ENCODE assay signal across 21 cellular contexts in genomic region chr15:81030368-81030739, GRCh38. TPM values are rescaled to one million over a fixed set of nuclear protein-coding genes. Genes with fewer than 3 reads are reported as not detected.
DNase-seq lines count a peak whose midpoint lies in the region; ATAC-seq and TF ChIP-seq lines count a peak whose summit lies in the region.
"Had no signal": no experiment of that assay in that cellular context is flagged by ENCODE, and none has a peak within 500 bp of the region (broad histone marks: within the 10 kb centered on the region; RNA-seq: fewer than 3 reads in every experiment).

No MANE protein-coding gene starts in this region.

- peaks cover 51% of the 10 kb centered on the region for H3K4me1 Mint-ChIP-seq in endothelial cell (ENCODE audit: unreplicated experiment)
- H3K4me1 Mint-ChIP-seq in stimulated activated effector memory CD8-positive, alpha-beta T cell treated with anti-CD3 and anti-CD28 coated beads, Interleukin-12 subunit alpha, Interleukin-12 subunit beta, amount 100 ng/mL, for 72 hours, result peaks cover 35% of the 10 kb centered on the region
- H3K4me1 Mint-ChIP-seq in activated CD4-positive, alpha-beta T cell treated with anti-CD3 and anti-CD28 coated beads, Interleukin-2, amount 10 ng/mL, durations not matched to agents 24 days and 14 days, result peaks cover 17% of the 10 kb centered on the region

- no peaks in the 10 kb centered on the region for H3K9me3 Mint-ChIP-seq in endothelial cell (ENCODE audit: unreplicated experiment)
- H3K9me3 Mint-ChIP-seq in stimulated activated effector memory CD8-positive, alpha-beta T cell treated with anti-CD3 and anti-CD28 coated beads, Interleukin-12 subunit alpha, Interleukin-12 subunit beta, amount 100 ng/mL, for 72 hours, result peaks cover 12% of the 10 kb centered on the region
- peaks cover 25% of the 10 kb centered on the region for H3K9me3 Mint-ChIP-seq in activated CD4-positive, alpha-beta T cell treated with anti-CD3 and anti-CD28 coated beads, Interleukin-2, amount 10 ng/mL, durations not matched to agents 24 days and 14 days
- H3K9me3 Mint-ChIP-seq: CD4-positive, alpha-beta T cell had no signal

- no peak overlapping the region for H3K4me3 Mint-ChIP-seq in endothelial cell (ENCODE audit: unreplicated experiment)
- H3K4me3 Mint-ChIP-seq in stimulated activated effector memory CD8-positive, alpha-beta T cell treated with anti-CD3 and anti-CD28 coated beads, Interleukin-12 subunit alpha, Interleukin-12 subunit beta, amount 100 ng/mL, for 72 hours, result no peak overlapping the region
- no peak overlapping the region for H3K4me3 Mint-ChIP-seq in activated CD4-positive, alpha-beta T cell treated with anti-CD3 and anti-CD28 coated beads, Interleukin-2, amount 10 ng/mL, durations not matched to agents 24 days and 14 days
- H3K4me3 Mint-ChIP-seq: CD4-positive, alpha-beta T cell had no signal

- WGBS in thyroid gland, 2 donors, result 65 to 74% methylated on average over 3 of the region's 3 CpGs

- H3K27me3 Mint-ChIP-seq in endothelial cell (ENCODE audit: unreplicated experiment), result no peaks in the 10 kb centered on the region
- H3K27me3 Mint-ChIP-seq in activated CD4-positive, alpha-beta T cell treated with anti-CD3 and anti-CD28 coated beads, Interleukin-2, amount 10 ng/mL, durations not matched to agents 24 days and 14 days, result no peaks in the 10 kb centered on the region
- H3K27me3 Mint-ChIP-seq: CD4-positive, alpha-beta T cell; IgD-negative memory B cell had no signal

- no peaks in the 10 kb centered on the region for H3K27me3 ChIP-seq in thyroid gland
- H3K27me3 ChIP-seq: SJCRH30 had no signal

- ATAC-seq in stimulated activated effector memory CD8-positive, alpha-beta T cell treated with anti-CD3 and anti-CD28 coated beads, Interleukin-12 subunit alpha, Interleukin-12 subunit beta, amount 100 ng/mL, for 72 hours, result no peak
- ATAC-seq: PC-3 had no signal

- no peak overlapping the region for H3K27ac ChIP-seq in thyroid gland
- H3K27ac ChIP-seq: GM23248, SJCRH30 had no signal

- H3K4me1 ChIP-seq in thyroid gland, result no peaks in the 10 kb centered on the region
- H3K4me1 ChIP-seq: Caco-2, SJCRH30 had no signal

- no peaks in the 10 kb centered on the region for H3K36me3 ChIP-seq in thyroid gland
- H3K36me3 ChIP-seq: SJCRH30 had no signal

- H3K4me3 ChIP-seq in thyroid gland (replicated peaks in 1 of 3), result no peak overlapping the region
- H3K4me3 ChIP-seq: GM23248, SJCRH30 had no signal

- TF ChIP-seq POLR2A in thyroid gland (IDR thresholded peaks at IDR 0.05), result no peak

- no peaks in the 10 kb centered on the region for H3K9me3 ChIP-seq in thyroid gland
- H3K9me3 ChIP-seq: SJCRH30 had no signal

- H3K27ac Mint-ChIP-seq in endothelial cell (ENCODE audit: unreplicated experiment), result peak overlapping the region; percentile 80
- peak overlapping the region; percentile 30 for H3K27ac Mint-ChIP-seq in stimulated activated effector memory CD8-positive, alpha-beta T cell treated with anti-CD3 and anti-CD28 coated beads, Interleukin-12 subunit alpha, Interleukin-12 subunit beta, amount 100 ng/mL, for 72 hours
- no peak overlapping the region for H3K27ac Mint-ChIP-seq in activated CD4-positive, alpha-beta T cell treated with anti-CD3 and anti-CD28 coated beads, Interleukin-2, amount 10 ng/mL, durations not matched to agents 24 days and 14 days
- H3K27ac Mint-ChIP-seq: CD4-positive, alpha-beta T cell; IgD-negative memory B cell had no signal

- H3K36me3 Mint-ChIP-seq in endothelial cell (ENCODE audit: low read depth, unreplicated experiment), result peaks cover 7% of the 10 kb centered on the region
- H3K36me3 Mint-ChIP-seq in stimulated activated effector memory CD8-positive, alpha-beta T cell treated with anti-CD3 and anti-CD28 coated beads, Interleukin-12 subunit alpha, Interleukin-12 subunit beta, amount 100 ng/mL, for 72 hours, result no peaks in the 10 kb centered on the region
- peaks cover 5% of the 10 kb centered on the region for H3K36me3 Mint-ChIP-seq in activated CD4-positive, alpha-beta T cell treated with anti-CD3 and anti-CD28 coated beads, Interleukin-2, amount 10 ng/mL, durations not matched to agents 24 days and 14 days (ENCODE audit: low read depth)

- intact Hi-C loops in thyroid gland (cut with DNase I), result no loop called here
- intact Hi-C loops in activated CD4-positive, alpha-beta T cell treated with anti-CD3 and anti-CD28 coated beads, Interleukin-2, amount 10 ng/mL, durations not matched to agents 24 days and 14 days (cut with micrococcal nuclease), result no loop called here

- TF ChIP-seq CTCF in endothelial cell (IDR thresholded peaks at IDR 0.05; ENCODE audit: unreplicated experiment), result no peak
- no peak for TF ChIP-seq CTCF in thyroid gland (IDR thresholded peaks at IDR 0.05)
- TF ChIP-seq CTCF in GM10266 (IDR thresholded peaks at IDR 0.05; ENCODE audit: control insufficient read depth, insufficient read depth, low read depth, missing control alignments), result no peak

- peak; percentile 5 for DNase-seq in NOMO-1 treated with dmso at 0.1 percent for 144 hours (lab: John Stamatoyannopoulos, UW; ENCODE audit: unreplicated experiment)
- no peak for DNase-seq in NOMO-1 treated with DMSO at 0.1 percent for 48 hours (lab: John Stamatoyannopoulos, UW; ENCODE audit: unreplicated experiment)
- peak; percentile 64 for DNase-seq in MV-4-11 (lab: John Stamatoyannopoulos, UW)
- DNase-seq in endothelial cell (ENCODE audit: low spot score), result no peak
- no peak for DNase-seq in stimulated activated effector memory CD8-positive, alpha-beta T cell treated with anti-CD3 and anti-CD28 coated beads, Interleukin-12 subunit alpha, Interleukin-12 subunit beta, amount 100 ng/mL, for 72 hours (ENCODE audit: low spot score in 2 of 2)
- no peak for DNase-seq in thyroid gland
- DNase-seq in GM10266 (ENCODE audit: extremely low spot score), result no peak
- no peak for DNase-seq in activated CD4-positive, alpha-beta T cell treated with anti-CD3 and anti-CD28 coated beads, Interleukin-2, amount 10 ng/mL, durations not matched to agents 24 days and 14 days
- DNase-seq: 8988T; Caco-2; CD4-positive, alpha-beta T cell; HCEC 1CT; MM.1S; NCI-H1694 treated with DMSO at 0.1 percent for 48 hours; NCI-H748 treated with DMSO at 0.1 percent for 48 hours; NK-92 treated with Interleukin-12 subunit alpha and Interleukin-12 subunit beta, amount 100 ng/mL, for 24 hours; RPMI8226; SJCRH30 had no signal

RNA-seq across cellular contexts. Expression of gene TLNRD1, which starts 29.6 kb away (rescaled TPM):
- total RNA-seq in endothelial cell (ENCODE audit: unreplicated experiment) (86.0 TPM), thyroid gland (10 to 100 TPM; 11.8 to 25.5 (median 19.4) TPM)
- total RNA-seq in activated CD4-positive, alpha-beta T cell treated with anti-CD3 and anti-CD28 coated beads, Interleukin-2, amount 10 ng/mL, durations not matched to agents 24 days and 14 days, result 25.6 and 25.8 TPM in 2 replicates

RNA-seq across cellular contexts. Expression of gene MESD, which starts 40.7 kb away (rescaled TPM):
- total RNA-seq in endothelial cell (ENCODE audit: unreplicated experiment), result 35.7 TPM
- 10 to 100 TPM; 53.7 to 74.6 (median 70.9) TPM for total RNA-seq in thyroid gland
- 27.1 and 27.6 TPM in 2 replicates for total RNA-seq in activated CD4-positive, alpha-beta T cell treated with anti-CD3 and anti-CD28 coated beads, Interleukin-2, amount 10 ng/mL, durations not matched to agents 24 days and 14 days

Comparison
In these comparisons a context has a peak if more than half of its experiments do, and no peak if none do; other contexts are left out.
1. DNase-seq: peak in NOMO-1 treated with dmso at 0.1 percent for 144 hours (single experiment) and MV-4-11 (single experiment); none in NOMO-1 treated with DMSO at 0.1 percent for 48 hours (single experiment), endothelial cell (single experiment), stimulated activated effector memory CD8-positive, alpha-beta T cell treated with anti-CD3 and anti-CD28 coated beads, Interleukin-12 subunit alpha, Interleukin-12 subunit beta, amount 100 ng/mL, for 72 hours (0 of 2), thyroid gland (0 of 2), GM10266 (single experiment) and activated CD4-positive, alpha-beta T cell treated with anti-CD3 and anti-CD28 coated beads, Interleukin-2, amount 10 ng/mL, durations not matched to agents 24 days and 14 days (single experiment).